ENCODE assay signal across 8 cellular contexts in the genomic region with DNA sequence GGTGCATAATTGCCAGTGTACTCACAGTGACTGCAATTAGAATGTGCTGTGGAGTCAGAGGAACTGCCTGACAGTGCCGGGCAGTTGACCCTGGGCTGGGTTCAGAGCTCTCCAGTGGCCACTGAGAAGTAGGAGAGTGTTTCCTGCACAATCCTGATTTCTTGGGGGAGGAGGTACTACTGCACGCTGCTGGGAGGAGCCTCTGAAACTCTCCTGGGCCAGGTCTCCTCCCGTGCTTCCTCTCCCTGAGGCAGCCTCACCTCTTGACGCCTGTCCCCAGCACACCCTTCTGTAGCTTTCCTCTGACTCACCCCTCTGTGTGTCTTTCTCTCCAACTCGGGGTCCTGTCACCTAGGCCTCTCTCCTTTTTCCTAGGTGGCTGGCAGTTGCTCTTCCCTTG.
DNase-seq lines count a peak whose midpoint lies in the region; ATAC-seq and TF ChIP-seq lines count a peak whose summit lies in the region.
"Not testable (repeated sequence)": the region's sequence is repeated elsewhere in the genome, so short reads cannot be mapped to it uniquely, and the experiment has no call there.

No MANE protein-coding gene starts in this region.

- not testable (repeated sequence) for H3K9me2 ChIP-seq in hepatocyte (replicated peaks; ENCODE audit: insufficient read depth)

- CTCF ChIA-PET in activated CD8-positive, alpha-beta memory T cell treated with anti-CD3 and anti-CD28 coated beads, Interleukin-2, amount 10 ng/mL, durations not matched to agents 7 days and 5 days (lab: Charles Lee); naive thymus-derived CD4-positive, alpha-beta T cell (lab: Charles Lee): not testable (repeated sequence)

- peak overlapping the region; percentile 35 for H3K4me3 Mint-ChIP-seq in activated CD8-positive, alpha-beta memory T cell treated with anti-CD3 and anti-CD28 coated beads, Interleukin-2, amount 10 ng/mL, durations not matched to agents 7 days and 5 days
- peak overlapping the region in 4 of 10 donors; percentile 39 to 70 (median 50) for H3K4me3 Mint-ChIP-seq in naive thymus-derived CD4-positive, alpha-beta T cell

- ATAC-seq in RWPE2 (ENCODE audit: low read depth): peak; percentile 83
- ATAC-seq in activated CD8-positive, alpha-beta memory T cell treated with anti-CD3 and anti-CD28 coated beads, Interleukin-2, amount 10 ng/mL, durations not matched to agents 7 days and 5 days: peak; percentile 57
- not testable (repeated sequence) for ATAC-seq in naive thymus-derived CD4-positive, alpha-beta T cell
- peak; percentile 62 for ATAC-seq in stimulated activated naive CD8-positive, alpha-beta T cell treated with anti-CD3 and anti-CD28 coated beads, Interleukin-15, Interleukin-2, amounts not matched to agents 100 U/mL and 50 U/mL, for 24 hours

- H3K27me3 Mint-ChIP-seq in activated CD8-positive, alpha-beta memory T cell treated with anti-CD3 and anti-CD28 coated beads, Interleukin-2, amount 10 ng/mL, durations not matched to agents 7 days and 5 days; naive thymus-derived CD4-positive, alpha-beta T cell: not testable (repeated sequence)

- TF ChIP-seq CTCF in RWPE2 (IDR thresholded peaks at IDR 0.05; ENCODE audit: poor library complexity, severe bottlenecking); hepatocyte (IDR thresholded peaks at IDR 0.05; ENCODE audit: poor library complexity): not testable (repeated sequence)

- POLR2A ChIA-PET in naive thymus-derived CD4-positive, alpha-beta T cell (lab: Charles Lee): not testable (repeated sequence)

- H3K36me3 ChIP-seq in ACC112 (ENCODE audit: insufficient read depth, low read length); RWPE2 (ENCODE audit: low read depth); hepatocyte (replicated peaks; ENCODE audit: insufficient read depth, low read depth); naive thymus-derived CD4-positive, alpha-beta T cell (ENCODE audit: control insufficient read depth in 2 of 3, insufficient read depth in 3 of 3, low read length in 3 of 3): not testable (repeated sequence)

- DNase-seq in HT-29 (ENCODE audit: low spot score) (peak; percentile 1), amniotic epithelial cell (ENCODE audit: low read depth) (peak; percentile 5), hepatocyte (ENCODE audit: low spot score) (peak; percentile 46)
- DNase-seq in RWPE2 (ENCODE audit: low spot score); naive thymus-derived CD4-positive, alpha-beta T cell; stimulated activated naive CD8-positive, alpha-beta T cell treated with anti-CD3 and anti-CD28 coated beads, Interleukin-15, Interleukin-2, amounts not matched to agents 100 U/mL and 50 U/mL, for 24 hours: not testable (repeated sequence)
- DNase-seq in activated CD8-positive, alpha-beta memory T cell treated with anti-CD3 and anti-CD28 coated beads, Interleukin-2, amount 10 ng/mL, durations not matched to agents 7 days and 5 days: peak; percentile 55

- peaks cover 16% of the 10 kb centered on the region for H3K4me1 ChIP-seq in ACC112 (ENCODE audit: control insufficient read depth, insufficient read depth, low read length, unreplicated experiment)
- H3K4me1 ChIP-seq in RWPE2 (ENCODE audit: insufficient read depth, poor library complexity, severe bottlenecking); hepatocyte (ENCODE audit: insufficient read depth); naive thymus-derived CD4-positive, alpha-beta T cell (ENCODE audit: control insufficient read depth in 2 of 2, insufficient read depth in 2 of 2, low read length in 2 of 2): not testable (repeated sequence)

- H3K9me3 Mint-ChIP-seq in activated CD8-positive, alpha-beta memory T cell treated with anti-CD3 and anti-CD28 coated beads, Interleukin-2, amount 10 ng/mL, durations not matched to agents 7 days and 5 days (ENCODE audit: low read depth); naive thymus-derived CD4-positive, alpha-beta T cell: not testable (repeated sequence)

- H4K20me1 ChIP-seq in hepatocyte (ENCODE audit: insufficient read depth, poor library complexity, severe bottlenecking): not testable (repeated sequence)

- 38% methylated on average over 5 of the region's 5 CpGs for WGBS in hepatocyte (ENCODE audit: low lambda C conversion rate, missing lambda C conversion rate)

- peaks cover 44% of the 10 kb centered on the region for H3K4me1 Mint-ChIP-seq in activated CD8-positive, alpha-beta memory T cell treated with anti-CD3 and anti-CD28 coated beads, Interleukin-2, amount 10 ng/mL, durations not matched to agents 7 days and 5 days
- H3K4me1 Mint-ChIP-seq in naive thymus-derived CD4-positive, alpha-beta T cell: peaks cover 0 to 24% (median 5%) of the 10 kb centered on the region in 7 donors

- H2AFZ ChIP-seq in ACC112 (ENCODE audit: low read length, unreplicated experiment); hepatocyte: not testable (repeated sequence)

- H3K36me3 Mint-ChIP-seq in activated CD8-positive, alpha-beta memory T cell treated with anti-CD3 and anti-CD28 coated beads, Interleukin-2, amount 10 ng/mL, durations not matched to agents 7 days and 5 days: peaks cover 10% of the 10 kb centered on the region
- H3K36me3 Mint-ChIP-seq in naive thymus-derived CD4-positive, alpha-beta T cell: peaks cover 0 to 15% (median 0%) of the 10 kb centered on the region in 5 donors

- not testable (repeated sequence) for H3K4me3 ChIP-seq in ACC112 (ENCODE audit: low read depth, low read length); RWPE2 (ENCODE audit: severe bottlenecking); hepatocyte; naive thymus-derived CD4-positive, alpha-beta T cell (ENCODE audit: low read length)

- not testable (repeated sequence) for H3K9me3 ChIP-seq in RWPE2 (ENCODE audit: severe bottlenecking); hepatocyte (ENCODE audit: low read depth); naive thymus-derived CD4-positive, alpha-beta T cell (ENCODE audit: control insufficient read depth in 2 of 3, low read length in 3 of 3)

- intact Hi-C loops in naive thymus-derived CD4-positive, alpha-beta T cell (cut with micrococcal nuclease): not testable (repeated sequence)

- H3K27ac ChIP-seq in ACC112 (ENCODE audit: low read depth, low read length) (peak overlapping the region; percentile 26; the same call in 1 of the 2 replicates), RWPE2 (ENCODE audit: poor library complexity, severe bottlenecking) (peak overlapping the region; percentile 13), hepatocyte (peak overlapping the region; percentile 93)
- H3K27ac ChIP-seq in naive thymus-derived CD4-positive, alpha-beta T cell (ENCODE audit: low read depth, low read length): not testable (repeated sequence)

- peak overlapping the region; percentile 75 for H3K27ac Mint-ChIP-seq in activated CD8-positive, alpha-beta memory T cell treated with anti-CD3 and anti-CD28 coated beads, Interleukin-2, amount 10 ng/mL, durations not matched to agents 7 days and 5 days
- H3K27ac Mint-ChIP-seq in naive thymus-derived CD4-positive, alpha-beta T cell: peak overlapping the region in 6 of 9 donors; percentile 38 to 93 (median 68)

- H3K27me3 ChIP-seq in ACC112 (ENCODE audit: insufficient read depth, low read length); RWPE2 (ENCODE audit: insufficient read depth, poor library complexity, severe bottlenecking); hepatocyte; naive thymus-derived CD4-positive, alpha-beta T cell (ENCODE audit: control insufficient read depth in 2 of 2, insufficient read depth in 2 of 2, low read length in 2 of 2): not testable (repeated sequence)

- peaks cover 46% of the 10 kb centered on the region for H3K79me2 ChIP-seq in ACC112 (ENCODE audit: control insufficient read depth, insufficient read depth, low read length, unreplicated experiment)
- not testable (repeated sequence) for H3K79me2 ChIP-seq in hepatocyte

- H3K4me2 ChIP-seq in hepatocyte: not testable (repeated sequence)
